9 cellular contexts compared by ENCODE assay signal in the genomic region with DNA sequence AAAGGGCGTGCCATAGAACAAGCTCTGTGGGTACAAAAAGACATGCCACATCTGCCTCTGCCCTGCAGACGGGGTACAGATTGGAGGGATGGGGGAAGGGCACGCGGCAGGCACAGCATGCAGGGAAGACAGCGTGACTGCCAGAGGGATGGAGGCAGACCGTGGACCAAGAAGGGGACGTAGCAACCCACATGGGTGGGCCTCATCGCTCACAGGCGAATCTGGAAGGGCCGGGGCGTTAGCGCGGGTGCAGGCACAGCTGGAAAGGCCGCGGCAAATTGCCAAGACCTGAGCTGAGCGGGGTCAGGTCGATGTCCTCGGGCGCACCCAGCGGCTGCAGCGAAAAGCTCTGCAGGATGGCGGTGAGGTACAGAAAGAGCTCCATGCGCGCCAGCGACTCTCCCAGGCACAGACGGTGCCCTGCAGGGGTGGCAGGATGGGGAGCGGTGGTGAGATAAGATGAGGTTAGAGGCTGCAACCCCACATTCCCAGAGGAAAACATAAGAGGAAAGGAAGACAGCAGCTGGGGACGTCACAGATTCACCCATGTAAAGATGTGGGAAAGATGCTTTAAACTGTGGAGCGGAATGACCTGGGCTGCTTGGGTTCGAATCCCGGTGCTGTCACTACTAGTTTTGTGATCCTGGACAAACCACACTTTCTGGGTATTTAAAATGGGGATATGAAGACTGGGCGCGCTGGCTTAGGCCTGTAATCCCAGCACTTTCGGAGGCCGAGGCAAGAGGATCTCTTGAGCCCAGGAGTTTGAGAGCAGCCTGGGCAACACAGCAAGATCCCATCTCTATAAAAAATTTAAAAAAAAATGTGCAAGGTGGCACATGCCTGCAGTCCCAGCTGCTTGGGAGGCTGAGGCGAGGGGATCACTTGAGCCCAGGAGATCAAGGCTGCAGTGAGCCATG. TPM values are rescaled to one million over a fixed set of nuclear protein-coding genes. Genes with fewer than 3 reads are reported as not detected.
DNase-seq lines count a peak whose midpoint lies in the region; ATAC-seq and TF ChIP-seq lines count a peak whose summit lies in the region.
"Not testable (repeated sequence)": the region's sequence is repeated elsewhere in the genome, so short reads cannot be mapped to it uniquely, and the experiment has no call there.
"Had no signal": no experiment of that assay in that cellular context is flagged by ENCODE, and none has a peak within 500 bp of the region (broad histone marks: within the 10 kb centered on the region; RNA-seq: fewer than 3 reads in every experiment).

No MANE protein-coding gene starts in this region.

- WGBS in heart right ventricle, 2 donors = 23 to 24% methylated on average over 31 to 35 of the region's 36 CpGs

- DNase-seq in COR-L47 (lab: John Stamatoyannopoulos, UW) = peak; percentile 71
- peak; percentile 47 to 77 for DNase-seq in NCI-H524 (lab: John Stamatoyannopoulos, UW)
- peak; percentile 84 for DNase-seq in activated CD4-positive, alpha-beta T cell treated with anti-CD3 and anti-CD28 coated beads for 48 hours
- not testable (repeated sequence) for DNase-seq in astrocyte of the spinal cord (ENCODE audit: low read depth, low spot score)
- DNase-seq in heart right ventricle = peak; percentile 83 to 87
- DNase-seq in stimulated activated CD8-positive, alpha-beta memory T cell treated with anti-CD3 and anti-CD28 coated beads, Interleukin-4, amount 100 ng/mL, for 48 hours = peak; percentile 82

- not testable (repeated sequence) for H3K36me3 ChIP-seq in heart right ventricle, neutrophil

- H3K4me1 ChIP-seq in heart right ventricle (peaks cover 7 to 38% (median 31%) of the 10 kb centered on the region in 9 donors), neutrophil (ENCODE audit: control insufficient read depth in 1 of 2, insufficient read depth in 1 of 2, low read depth in 1 of 2, low read length in 1 of 2) (peaks cover 42 to 46% of the 10 kb centered on the region in 2 experiments)

- not testable (repeated sequence) for H3K9me3 ChIP-seq in heart right ventricle, neutrophil

- in situ Hi-C loops in astrocyte of the spinal cord (cut with HindIII; ENCODE audit: low sequenced_read_pairs) = not testable (repeated sequence)

- not testable (repeated sequence) for H3K4me3 ChIP-seq in astrocyte of the spinal cord (ENCODE audit: low read depth, low read length)
- H3K4me3 ChIP-seq in heart right ventricle (peak overlapping the region in 8 of 10 donors; percentile 18 to 49 (median 42)), neutrophil (ENCODE audit: low read depth in 1 of 2, low read length in 1 of 2) (peak overlapping the region; percentile 37 to 54)

- ATAC-seq in HG02571 (IDR thresholded peaks at IDR 0.05; ENCODE audit: unreplicated experiment) (peak; percentile 48), heart right ventricle (peak; percentile 85 to 93 (median 89))

- intact Hi-C loops in heart right ventricle (cut with DNase I) = loop anchor here in 6 of 10 donors (1.0 to 5.0 kb wide), 5 partner anchors 18 to 309 kb away; no protein-coding TSS in a partner anchor

- TF ChIP-seq CTCF in astrocyte of the spinal cord (IDR thresholded peaks at IDR 0.05; ENCODE audit: low read depth, low read length) (peak; percentile 28), heart right ventricle (IDR thresholded peaks at IDR 0.05) (peak in 8 of 9 donors; percentile 13 to 53 (median 42)), neutrophil (IDR thresholded peaks at IDR 0.05) (peak; percentile 61)

- H3K27ac ChIP-seq in heart right ventricle = peak overlapping the region in 7 of 10 donors; percentile 13 to 63 (median 52)
- peak overlapping the region; percentile 91 for H3K27ac ChIP-seq in neutrophil

- not testable (repeated sequence) for H3K27me3 ChIP-seq in heart right ventricle
- H3K27me3 ChIP-seq in neutrophil = peaks cover 12% of the 10 kb centered on the region

RNA-seq across cellular contexts. Expression of gene EGLN2, which starts 19.7 kb away (rescaled TPM):
- total RNA-seq in heart right ventricle = 10 to 100 TPM; 31.8 to 78.3 (median 42.8) TPM
- 10 to 100 TPM; 75.3 to 78.6 TPM for polyA plus RNA-seq in heart right ventricle

RNA-seq across cellular contexts. Expression of gene CYP2A6, which starts 31.5 kb away (rescaled TPM):
- total RNA-seq in heart right ventricle = not detected
- polyA plus RNA-seq in heart right ventricle = not detected

RNA-seq across cellular contexts. Expression of gene RAB4B, which starts 40.7 kb away (rescaled TPM):
- 10 to 100 TPM; 11.0 to 25.2 (median 13.5) TPM for total RNA-seq in heart right ventricle
- polyA plus RNA-seq in heart right ventricle = 10 to 100 TPM; 26.8 to 62.5 TPM

RNA-seq across cellular contexts. Expression of gene MIA, which starts 43.4 kb away (rescaled TPM):
- 1 to 10 TPM in 3 of 10 donors, under 1 TPM in 2, not detected in 5; 0.63 to 1.7 (median 1.0) TPM for total RNA-seq in heart right ventricle
- polyA plus RNA-seq in heart right ventricle = 1 to 10 TPM; 2.0 to 2.4 TPM
- total RNA-seq: subcutaneous adipose tissue had no signal
